ENCODE assay signal across 20 cellular contexts in genomic region chr6:152986978-152987377, GRCh38. TPM values are rescaled to one million over a fixed set of nuclear protein-coding genes. Genes with fewer than 3 reads are reported as not detected.
DNase-seq lines count a peak whose midpoint lies in the region; ATAC-seq, FAIRE-seq and TF ChIP-seq lines count a peak whose summit lies in the region.
"Had no signal": no experiment of that assay in that cellular context is flagged by ENCODE, and none has a peak within 500 bp of the region (broad histone marks: within the 10 kb centered on the region; RNA-seq: fewer than 3 reads in every experiment).

No MANE protein-coding gene starts in this region.

- no peaks in the 10 kb centered on the region for H3K27me3 Mint-ChIP-seq in activated naive CD4-positive, alpha-beta T cell treated with anti-CD3 and anti-CD28 coated beads, Interleukin-2, amount 10 ng/mL, durations not matched to agents 7 days and 5 days
- H3K27me3 Mint-ChIP-seq in activated naive CD8-positive, alpha-beta T cell treated with anti-CD3 and anti-CD28 coated beads for 36 hours = peaks cover 4% of the 10 kb centered on the region
- H3K27me3 Mint-ChIP-seq in neural crest cell (ENCODE audit: low read depth) = no peaks in the 10 kb centered on the region
- H3K27me3 Mint-ChIP-seq: activated CD4-positive, alpha-beta T cell treated with anti-CD3 and anti-CD28 coated beads, Interleukin-2, amount 10 ng/mL, durations not matched to agents 24 days and 14 days had no signal

- no peak for DNase-seq in activated naive CD4-positive, alpha-beta T cell treated with anti-CD3 and anti-CD28 coated beads, Interleukin-2, amount 10 ng/mL, durations not matched to agents 7 days and 5 days
- DNase-seq in activated naive CD4-positive, alpha-beta T cell (lab: John Stamatoyannopoulos, UW) = no peak
- DNase-seq in HTR-8/SVneo (ENCODE audit: insufficient read length, low spot score) = no peak
- no peak for DNase-seq in activated naive CD8-positive, alpha-beta T cell treated with anti-CD3 and anti-CD28 coated beads for 36 hours
- no peak for DNase-seq in neural crest cell (ENCODE audit: low read depth, low spot score)
- DNase-seq in GM19239 (ENCODE audit: insufficient read length, low spot score) = no peak
- no peak for DNase-seq in SKM-1 (lab: John Stamatoyannopoulos, UW; ENCODE audit: unreplicated experiment)
- DNase-seq: activated CD4-positive, alpha-beta T cell treated with anti-CD3 and anti-CD28 coated beads, Interleukin-2, amount 10 ng/mL, durations not matched to agents 24 days and 14 days; C1 segment of cervical spinal cord; DMS 273 treated with DMSO at 0.1 percent for 48 hours; glutamatergic neuron; KBM-7; kidney; mucosa of descending colon; NCI-H1436; psoas muscle; SIG-M5; T-helper 2 cell had no signal

- peak overlapping the region; percentile 22 for H3K27ac Mint-ChIP-seq in activated naive CD4-positive, alpha-beta T cell treated with anti-CD3 and anti-CD28 coated beads, Interleukin-2, amount 10 ng/mL, durations not matched to agents 7 days and 5 days
- H3K27ac Mint-ChIP-seq in activated naive CD8-positive, alpha-beta T cell treated with anti-CD3 and anti-CD28 coated beads for 36 hours = peak overlapping the region; percentile 18
- no peak overlapping the region for H3K27ac Mint-ChIP-seq in neural crest cell (ENCODE audit: unreplicated experiment)
- H3K27ac Mint-ChIP-seq: activated CD4-positive, alpha-beta T cell treated with anti-CD3 and anti-CD28 coated beads, Interleukin-2, amount 10 ng/mL, durations not matched to agents 24 days and 14 days; GM23338 had no signal

- H3K9me3 Mint-ChIP-seq in activated naive CD4-positive, alpha-beta T cell treated with anti-CD3 and anti-CD28 coated beads, Interleukin-2, amount 10 ng/mL, durations not matched to agents 7 days and 5 days = no peaks in the 10 kb centered on the region
- H3K9me3 Mint-ChIP-seq in activated naive CD8-positive, alpha-beta T cell treated with anti-CD3 and anti-CD28 coated beads for 36 hours = no peaks in the 10 kb centered on the region
- H3K9me3 Mint-ChIP-seq in neural crest cell = no peaks in the 10 kb centered on the region
- H3K9me3 Mint-ChIP-seq: activated CD4-positive, alpha-beta T cell treated with anti-CD3 and anti-CD28 coated beads, Interleukin-2, amount 10 ng/mL, durations not matched to agents 24 days and 14 days; GM23338 had no signal

- FAIRE-seq in HTR-8/SVneo (lab: Jason Lieb, UNC) (peak; percentile 23), GM19239 (lab: Jason Lieb, UNC) (no peak)
- FAIRE-seq: kidney had no signal

- no peak for ATAC-seq in GM21526 (IDR thresholded peaks at IDR 0.05; ENCODE audit: low FRiP score, unreplicated experiment)
- ATAC-seq: GM23338, mucosa of descending colon, psoas muscle had no signal

- CTCF ChIA-PET in activated naive CD4-positive, alpha-beta T cell treated with anti-CD3 and anti-CD28 coated beads, Interleukin-2, amount 10 ng/mL, durations not matched to agents 7 days and 5 days (lab: Charles Lee) = no interaction called here

- H3K4me3 Mint-ChIP-seq in activated naive CD4-positive, alpha-beta T cell treated with anti-CD3 and anti-CD28 coated beads, Interleukin-2, amount 10 ng/mL, durations not matched to agents 7 days and 5 days = no peak overlapping the region
- no peak overlapping the region for H3K4me3 Mint-ChIP-seq in activated naive CD8-positive, alpha-beta T cell treated with anti-CD3 and anti-CD28 coated beads for 36 hours
- peak overlapping the region; percentile 52 for H3K4me3 Mint-ChIP-seq in neural crest cell
- H3K4me3 Mint-ChIP-seq: activated CD4-positive, alpha-beta T cell treated with anti-CD3 and anti-CD28 coated beads, Interleukin-2, amount 10 ng/mL, durations not matched to agents 24 days and 14 days; GM23338 had no signal

- H3K36me3 Mint-ChIP-seq in activated naive CD4-positive, alpha-beta T cell treated with anti-CD3 and anti-CD28 coated beads, Interleukin-2, amount 10 ng/mL, durations not matched to agents 7 days and 5 days = peaks cover 40% of the 10 kb centered on the region
- peaks cover 35% of the 10 kb centered on the region for H3K36me3 Mint-ChIP-seq in activated naive CD8-positive, alpha-beta T cell treated with anti-CD3 and anti-CD28 coated beads for 36 hours
- H3K36me3 Mint-ChIP-seq in neural crest cell (ENCODE audit: low read depth) = peaks cover 25% of the 10 kb centered on the region

- peaks cover 28% of the 10 kb centered on the region for H3K4me1 Mint-ChIP-seq in activated naive CD4-positive, alpha-beta T cell treated with anti-CD3 and anti-CD28 coated beads, Interleukin-2, amount 10 ng/mL, durations not matched to agents 7 days and 5 days
- H3K4me1 Mint-ChIP-seq in activated naive CD8-positive, alpha-beta T cell treated with anti-CD3 and anti-CD28 coated beads for 36 hours = peaks cover 11% of the 10 kb centered on the region
- peaks cover 22% of the 10 kb centered on the region for H3K4me1 Mint-ChIP-seq in neural crest cell

- TF ChIP-seq CTCF in neural crest cell (conservative IDR thresholded peaks at IDR 0.05) = no peak

RNA-seq across cellular contexts. Expression of gene FBXO5, which starts 4.1 kb away (rescaled TPM):
- total RNA-seq in activated naive CD8-positive, alpha-beta T cell treated with anti-CD3 and anti-CD28 coated beads for 36 hours = 10 to 100 TPM; 51.4 to 52.6 TPM
- 56.3 TPM in 2 replicates for total RNA-seq in neural crest cell

RNA-seq across cellular contexts. Expression of gene MTRF1L, which starts 15.5 kb away (rescaled TPM):
- 10 to 100 TPM; 16.8 to 18.2 TPM for total RNA-seq in activated naive CD8-positive, alpha-beta T cell treated with anti-CD3 and anti-CD28 coated beads for 36 hours
- total RNA-seq in neural crest cell = 22.5 and 23.2 TPM in 2 replicates
